22 cellular contexts compared by ENCODE assay signal in genomic region chr18:36340232-36340631, GRCh38. TPM values are rescaled to one million over a fixed set of nuclear protein-coding genes. Genes with fewer than 3 reads are reported as not detected.
"Had no signal": no experiment of that assay in that cellular context is flagged by ENCODE, and none has a peak within 500 bp of the region (broad histone marks: within the 10 kb centered on the region; RNA-seq: fewer than 3 reads in every experiment).

No MANE protein-coding gene starts in this region.

- H3K9me3 Mint-ChIP-seq: central memory CD8-positive, alpha-beta T cell had no signal

- H3K4me2 ChIP-seq: hepatocyte had no signal

- H3K4me3 ChIP-seq: hepatocyte, stomach, transverse colon had no signal

- H3K4me1 Mint-ChIP-seq: activated B cell treated with CpG ODN at 0.5 μM for 24 hours; activated CD4-positive, alpha-beta T cell treated with anti-CD3 and anti-CD28 coated beads for 36 hours; activated naive CD8-positive, alpha-beta T cell treated with anti-CD3 and anti-CD28 coated beads for 36 hours; central memory CD8-positive, alpha-beta T cell; immature natural killer cell; stimulated activated memory B cell treated with anti-CD40 and anti-IgM and Interleukin-4, amounts not matched to agents 10 μg/mL and 1 μg/mL and 100 μg/mL, for 72 hours had no signal

- H3K27me3 ChIP-seq: hepatocyte, stomach, transverse colon had no signal

- H3K9me3 ChIP-seq: transverse colon had no signal

- H3K36me3 Mint-ChIP-seq: activated naive CD8-positive, alpha-beta T cell treated with anti-CD3 and anti-CD28 coated beads for 36 hours; immature natural killer cell; natural killer cell treated with Interleukin-12 subunit alpha and Interleukin-12 subunit beta and Interleukin-15 and Interleukin-18, amount 100 ng/mL, for 72 hours; stimulated activated memory B cell treated with anti-CD40 and anti-IgM and Interleukin-4, amounts not matched to agents 10 μg/mL and 1 μg/mL and 100 μg/mL, for 72 hours had no signal

- H3K4me3 Mint-ChIP-seq: activated B cell treated with CpG ODN at 0.5 μM for 24 hours; activated CD4-positive, alpha-beta T cell treated with anti-CD3 and anti-CD28 coated beads for 36 hours; activated naive CD8-positive, alpha-beta T cell treated with anti-CD3 and anti-CD28 coated beads for 36 hours; activated T-cell treated with anti-CD3 and anti-CD28 coated beads, Interleukin-2, amount 50 U/mL, for 4 hours; central memory CD8-positive, alpha-beta T cell; immature natural killer cell; natural killer cell treated with Interleukin-12 subunit alpha and Interleukin-12 subunit beta and Interleukin-15 and Interleukin-18, amount 100 ng/mL, for 72 hours; stimulated activated memory B cell treated with anti-CD40 and anti-IgM and Interleukin-4, amounts not matched to agents 10 μg/mL and 1 μg/mL and 100 μg/mL, for 72 hours had no signal

- H3K36me3 ChIP-seq: stomach, transverse colon had no signal

- H3K4me1 ChIP-seq: parathyroid adenoma, stomach had no signal

- DNase-seq: activated B cell treated with CpG ODN at 0.5 μM for 24 hours; activated CD4-positive, alpha-beta T cell treated with anti-CD3 and anti-CD28 coated beads for 36 hours; activated CD4-positive, alpha-beta T cell treated with anti-CD3 and anti-CD28 coated beads, Interleukin-2, amount 50 U/mL, for 4 hours; activated CD8-positive, alpha-beta memory T cell treated with anti-CD3 and anti-CD28 coated beads for 24 hours; activated CD8-positive, alpha-beta memory T cell treated with anti-CD3 and anti-CD28 coated beads, Interleukin-2, amount 50 U/mL, for 48 hours; activated naive CD4-positive, alpha-beta T cell treated with Interleukin-2 at 50 U/mL for 16 hours; activated naive CD8-positive, alpha-beta T cell treated with anti-CD3 and anti-CD28 coated beads for 36 hours; activated T-cell treated with anti-CD3 and anti-CD28 coated beads, Interleukin-2, amount 50 U/mL, for 4 hours; effector memory CD4-positive, alpha-beta T cell; glutamatergic neuron; immature natural killer cell; left ventricle myocardium superior; midbrain; right cardiac atrium; stimulated activated CD4-positive, alpha-beta T cell treated with anti-CD3 and anti-CD28 coated beads, Interleukin-1b, Interleukin-23, amount 100 ng/mL, for 48 hours; stomach; transverse colon had no signal

- H2AFZ ChIP-seq: hepatocyte, parathyroid adenoma had no signal

- H3K27ac ChIP-seq: hepatocyte, parathyroid adenoma, stomach, transverse colon had no signal

- H3K27ac Mint-ChIP-seq: activated B cell treated with CpG ODN at 0.5 μM for 24 hours; activated CD4-positive, alpha-beta T cell treated with anti-CD3 and anti-CD28 coated beads for 36 hours; activated naive CD8-positive, alpha-beta T cell treated with anti-CD3 and anti-CD28 coated beads for 36 hours; immature natural killer cell; natural killer cell treated with Interleukin-12 subunit alpha and Interleukin-12 subunit beta and Interleukin-15 and Interleukin-18, amount 100 ng/mL, for 72 hours; stimulated activated memory B cell treated with anti-CD40 and anti-IgM and Interleukin-4, amounts not matched to agents 10 μg/mL and 1 μg/mL and 100 μg/mL, for 72 hours had no signal

- H3K79me2 ChIP-seq: hepatocyte, parathyroid adenoma had no signal

RNA-seq across cellular contexts. Expression of gene FHOD3, which starts 42.7 kb away (rescaled TPM):
- total RNA-seq: activated B cell treated with CpG ODN at 0.5 μM for 24 hours; activated CD4-positive, alpha-beta T cell treated with anti-CD3 and anti-CD28 coated beads for 36 hours; activated naive CD8-positive, alpha-beta T cell treated with anti-CD3 and anti-CD28 coated beads for 36 hours; natural killer cell treated with Interleukin-12 subunit alpha and Interleukin-12 subunit beta and Interleukin-15 and Interleukin-18, amount 100 ng/mL, for 72 hours had no signal
